In the genomic region with DNA sequence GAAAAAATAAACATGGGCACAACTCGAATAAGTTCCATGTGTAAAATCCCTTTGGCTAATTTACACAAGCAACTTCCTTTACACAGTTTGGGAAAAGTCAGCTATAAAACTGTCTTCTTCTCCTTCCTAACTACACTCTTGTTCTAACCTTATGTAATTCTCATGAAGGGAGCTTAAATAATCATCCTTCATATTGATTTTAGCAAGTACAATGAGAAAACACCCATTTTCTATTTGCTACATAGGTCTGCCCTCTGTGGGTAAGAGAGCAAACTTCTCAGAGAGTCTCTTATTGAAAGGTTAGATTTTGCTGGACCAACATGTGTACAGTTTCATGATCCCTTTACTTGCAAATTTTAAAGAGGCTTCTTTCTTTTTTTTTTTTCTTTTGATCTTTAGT, we compare ENCODE assay signal across 14 cellular contexts.
DNase-seq lines count a peak whose midpoint lies in the region; ATAC-seq and TF ChIP-seq lines count a peak whose summit lies in the region.
"Had no signal": no experiment of that assay in that cellular context is flagged by ENCODE, and none has a peak within 500 bp of the region (broad histone marks: within the 10 kb centered on the region; RNA-seq: fewer than 3 reads in every experiment).

No MANE protein-coding gene starts in this region.

- no TSS peak for BruUV-seq in PC-3 (replicated peaks; lab: Mats Ljungman, UMichigan)

- no peaks in the 10 kb centered on the region for H3K79me2 ChIP-seq in PC-3 (ENCODE audit: low read length)
- H3K79me2 ChIP-seq in fibroblast of lung (ENCODE audit: control insufficient read depth, insufficient read depth, low read length) = no peaks in the 10 kb centered on the region

- H3K27ac ChIP-seq in PC-3 (ENCODE audit: low read length) = no peak overlapping the region
- H3K27ac ChIP-seq in fibroblast of lung (ENCODE audit: insufficient read depth, low read length) = no peak overlapping the region
- H3K27ac ChIP-seq: adrenal gland, neutrophil, stomach had no signal

- no peak overlapping the region for H3K9ac ChIP-seq in PC-3 (ENCODE audit: low read length)
- H3K9ac ChIP-seq in fibroblast of lung (ENCODE audit: insufficient read depth, low read length) = no peak overlapping the region

- H3K27me3 Mint-ChIP-seq in activated T-helper 17 cell treated with anti-CD3 and anti-CD28 coated beads, Interleukin-2, amount 50 U/mL, for 72 hours = no peaks in the 10 kb centered on the region
- H3K27me3 Mint-ChIP-seq: B cell had no signal

- H2AFZ ChIP-seq in PC-3 (ENCODE audit: low read length) (0 out of 2 replicates have a peak overlapping the region, but pooled peaks have one; percentile 21), fibroblast of lung (ENCODE audit: low read length) (peak overlapping the region; percentile 8)

- TF ChIP-seq CTCF in PC-3 (conservative IDR thresholded peaks at IDR 0.05; ENCODE audit: low read depth, low read length) (peak; percentile 58), fibroblast of lung (conservative IDR thresholded peaks at IDR 0.05 in 1 of 2, IDR thresholded peaks at IDR 0.05 in 1 of 2; ENCODE audit: low read depth in 1 of 2, low read length in 2 of 2) (peak; percentile 34 to 54), retinal pigment epithelial cell (conservative IDR thresholded peaks at IDR 0.05; ENCODE audit: low read depth, low read length) (peak; percentile 46)

- no peak overlapping the region for H3K4me3 Mint-ChIP-seq in activated T-helper 17 cell treated with anti-CD3 and anti-CD28 coated beads, Interleukin-2, amount 50 U/mL, for 72 hours
- H3K4me3 Mint-ChIP-seq: B cell had no signal

- no peaks in the 10 kb centered on the region for H3F3A ChIP-seq in PC-3 (ENCODE audit: low read length, unreplicated experiment)

- H3K4me3 ChIP-seq in PC-3 (ENCODE audit: low read length) = no peak overlapping the region
- H3K4me3 ChIP-seq in fibroblast of lung (replicated peaks in 1 of 4; ENCODE audit: control extremely low read depth in 1 of 4, insufficient read depth in 1 of 4, low read depth in 3 of 4, low read length in 4 of 4) = no peak overlapping the region
- H3K4me3 ChIP-seq in retinal pigment epithelial cell (ENCODE audit: low read length) = no peak overlapping the region
- H3K4me3 ChIP-seq: adrenal gland, stomach had no signal

- POLR2A ChIA-PET in PC-3 (lab: Charles Lee; ENCODE audit: unreplicated experiment) = no interaction called here

- no peaks in the 10 kb centered on the region for H3K4me1 Mint-ChIP-seq in activated T-helper 17 cell treated with anti-CD3 and anti-CD28 coated beads, Interleukin-2, amount 50 U/mL, for 72 hours
- H3K4me1 Mint-ChIP-seq: B cell had no signal

- H3K27me3 ChIP-seq in PC-3 (ENCODE audit: low read length) = 0 out of 2 replicates have a peak, but pooled peaks cover 14% of the 10 kb centered on the region
- no peaks in the 10 kb centered on the region for H3K27me3 ChIP-seq in fibroblast of lung (ENCODE audit: control insufficient read depth, insufficient read depth, low read length)
- H3K27me3 ChIP-seq: adrenal gland, neutrophil, stomach had no signal

- no peak overlapping the region for H3K27ac Mint-ChIP-seq in activated T-helper 17 cell treated with anti-CD3 and anti-CD28 coated beads, Interleukin-2, amount 50 U/mL, for 72 hours
- H3K27ac Mint-ChIP-seq: B cell had no signal

- H3K9me3 ChIP-seq in PC-3 (ENCODE audit: low read length) (no peaks in the 10 kb centered on the region), fibroblast of lung (ENCODE audit: control insufficient read depth, insufficient read depth, low read depth, low read length) (no peaks in the 10 kb centered on the region)
- H3K9me3 ChIP-seq: adrenal gland, neutrophil had no signal

- CTCF ChIA-PET in PC-3 (lab: Charles Lee) = no interaction called here

- no peaks in the 10 kb centered on the region for H3K36me3 ChIP-seq in PC-3 (ENCODE audit: low read depth, low read length)
- H3K36me3 ChIP-seq in fibroblast of lung (ENCODE audit: control insufficient read depth, insufficient read depth, low read length) = no peaks in the 10 kb centered on the region
- H3K36me3 ChIP-seq: adrenal gland, neutrophil, stomach had no signal

- DNase-seq in NCI-H82 (lab: John Stamatoyannopoulos, UW) = peak; percentile 18
- DNase-seq in NCI-H82 treated with DMSO at 0.1 percent for 48 hours (lab: John Stamatoyannopoulos, UW; ENCODE audit: unreplicated experiment) = no peak
- peak; percentile 30 for DNase-seq in PC-3
- peak; percentile 18 to 44 for DNase-seq in fibroblast of lung (ENCODE audit: low read depth in 2 of 2)
- DNase-seq in retinal pigment epithelial cell (ENCODE audit: low read depth) = no peak
- DNase-seq in D341Med (ENCODE audit: low spot score) = no peak
- DNase-seq: adrenal gland; stimulated activated CD4-positive, alpha-beta T cell treated with anti-CD3 and anti-CD28 coated beads, Interleukin-4, amount 100 ng/mL, for 1 hour; stomach; T-helper 1 cell had no signal

- H3K4me1 ChIP-seq in PC-3 (ENCODE audit: insufficient read depth, low read length) = peaks cover 14% of the 10 kb centered on the region
- no peaks in the 10 kb centered on the region for H3K4me1 ChIP-seq in fibroblast of lung (ENCODE audit: control insufficient read depth, extremely low read depth, insufficient read depth, low read length)
- H3K4me1 ChIP-seq: adrenal gland had no signal

- H3K4me2 ChIP-seq in PC-3 (ENCODE audit: low read length) (no peak overlapping the region), fibroblast of lung (ENCODE audit: extremely low read depth, insufficient read depth, low read length) (no peak overlapping the region)

- intact Hi-C loops in PC-3 (cut with micrococcal nuclease) = loop anchor here (2.0 to 10.0 kb wide), 2 partner anchors 127 to 225 kb away; no protein-coding TSS in a partner anchor

- H3K36me3 Mint-ChIP-seq in activated T-helper 17 cell treated with anti-CD3 and anti-CD28 coated beads, Interleukin-2, amount 50 U/mL, for 72 hours (ENCODE audit: low read depth) = no peaks in the 10 kb centered on the region

- H4K20me1 ChIP-seq in PC-3 (ENCODE audit: low read length) (no peaks in the 10 kb centered on the region), fibroblast of lung (ENCODE audit: control insufficient read depth, extremely low read depth, insufficient read depth, low read length) (no peaks in the 10 kb centered on the region)

- H3K9me3 Mint-ChIP-seq in activated T-helper 17 cell treated with anti-CD3 and anti-CD28 coated beads, Interleukin-2, amount 50 U/mL, for 72 hours = peaks cover 23% of the 10 kb centered on the region

- ATAC-seq in PC-3 (peak; percentile 66; the same call in 1 of the 2 replicates), HG02973 (IDR thresholded peaks at IDR 0.05; ENCODE audit: unreplicated experiment) (no peak)
- no peak for ATAC-seq in activated T-helper 17 cell treated with anti-CD3 and anti-CD28 coated beads, Interleukin-2, amount 50 U/mL, for 72 hours (replicated peaks)

- H3K9me2 ChIP-seq in PC-3 (replicated peaks; ENCODE audit: low read length) = no peaks in the 10 kb centered on the region

Comparison
In these comparisons a context has a peak if more than half of its experiments do, and no peak if none do; other contexts are left out.
1. DNase-seq: peak in NCI-H82 (single experiment), PC-3 (single experiment) and fibroblast of lung (2 of 2); none in NCI-H82 treated with DMSO at 0.1 percent for 48 hours (single experiment), retinal pigment epithelial cell (single experiment) and D341Med (single experiment).
2. Peak in every context shown above with its lines, with median percentiles within 50 percentile points of each other: CTCF ChIP-seq.